Comparison of ENCODE assay signal across 18 cellular contexts in the genomic region with DNA sequence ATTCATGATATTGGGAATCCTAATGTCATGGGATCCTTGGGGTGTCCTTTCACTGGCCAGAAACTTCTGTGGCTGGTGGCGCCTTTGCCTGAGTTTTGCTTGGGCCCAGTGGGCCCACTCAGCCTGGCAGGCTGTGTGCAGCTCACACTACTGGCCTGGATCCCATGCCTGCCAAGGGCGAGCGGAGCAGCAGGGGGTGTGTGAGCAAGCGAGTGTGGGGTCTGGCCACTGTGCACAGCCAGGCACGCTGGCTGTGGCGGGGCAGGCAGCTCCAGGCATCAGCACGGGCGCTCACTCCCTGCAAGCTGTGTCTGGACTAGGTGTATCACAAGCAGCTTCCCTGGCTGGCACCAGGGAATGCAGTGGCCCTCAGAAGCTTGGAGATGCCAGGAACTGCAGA.
A peak's percentile ranks its signal among the peaks of the same experiment; 100 is the strongest.
DNase-seq lines count a peak whose midpoint lies in the region; ATAC-seq, FAIRE-seq and TF ChIP-seq lines count a peak whose summit lies in the region.
"Had no signal": no experiment of that assay in that cellular context is flagged by ENCODE, and none has a peak within 500 bp of the region (broad histone marks: within the 10 kb centered on the region; RNA-seq: fewer than 3 reads in every experiment).

No MANE protein-coding gene starts in this region.

- peaks cover 35% of the 10 kb centered on the region for H3K9me3 ChIP-seq in BLaER1
- H3K9me3 ChIP-seq: HAP-1 had no signal

- no peaks in the 10 kb centered on the region; the same call in 1 of the 2 replicates for H4K20me1 ChIP-seq in BLaER1

- 0 out of 2 replicates have a peak overlapping the region, but pooled peaks have one; percentile 18 for H3K4me3 ChIP-seq in BLaER1
- no peak overlapping the region for H3K4me3 ChIP-seq in bronchial epithelial cell (ENCODE audit: low read depth, low read length)
- H3K4me3 ChIP-seq in brain microvascular endothelial cell (ENCODE audit: low read depth, low read length), result no peak overlapping the region
- H3K4me3 ChIP-seq: HAP-1 had no signal

- peaks cover 21% of the 10 kb centered on the region for H3K36me3 Mint-ChIP-seq in stimulated activated effector memory CD8-positive, alpha-beta T cell treated with anti-CD3 and anti-CD28 coated beads, Interleukin-12 subunit alpha, Interleukin-12 subunit beta, amount 100 ng/mL, for 72 hours

- peaks cover 35% of the 10 kb centered on the region for H3K4me1 Mint-ChIP-seq in stimulated activated effector memory CD8-positive, alpha-beta T cell treated with anti-CD3 and anti-CD28 coated beads, Interleukin-12 subunit alpha, Interleukin-12 subunit beta, amount 100 ng/mL, for 72 hours

- no peak for TF ChIP-seq CTCF in bronchial epithelial cell (IDR thresholded peaks at IDR 0.05; ENCODE audit: insufficient read depth, low read length, severe bottlenecking)
- TF ChIP-seq CTCF in brain microvascular endothelial cell (IDR thresholded peaks at IDR 0.05; ENCODE audit: low read depth, low read length, missing control alignments), result no peak

- no peaks in the 10 kb centered on the region for H3K4me1 ChIP-seq in BLaER1
- H3K4me1 ChIP-seq: HAP-1 had no signal

- no peak overlapping the region for H3K9ac ChIP-seq in BLaER1

- no peak overlapping the region for H3K4me3 Mint-ChIP-seq in stimulated activated effector memory CD8-positive, alpha-beta T cell treated with anti-CD3 and anti-CD28 coated beads, Interleukin-12 subunit alpha, Interleukin-12 subunit beta, amount 100 ng/mL, for 72 hours
- H3K4me3 Mint-ChIP-seq: CD4-positive, alpha-beta memory T cell; HFFc6 had no signal

- H3K4me2 ChIP-seq in BLaER1, result no peak overlapping the region

- no peak for DNase-seq in bronchial epithelial cell (ENCODE audit: low read depth)
- DNase-seq in stimulated activated effector memory CD8-positive, alpha-beta T cell treated with anti-CD3 and anti-CD28 coated beads, Interleukin-12 subunit alpha, Interleukin-12 subunit beta, amount 100 ng/mL, for 72 hours (ENCODE audit: low spot score in 2 of 2), result no peak
- DNase-seq in NCI-H1436 treated with DMSO at 0.1 percent for 48 hours (lab: John Stamatoyannopoulos, UW), result no peak
- DNase-seq in NCI-H187 (lab: John Stamatoyannopoulos, UW), result no peak
- no peak for DNase-seq in brain microvascular endothelial cell
- DNase-seq: C1 segment of cervical spinal cord; Calu3; CD4-positive, alpha-beta memory T cell; COR-L47; DMS79 treated with DMSO at 0.1 percent for 48 hours; GF-D8; GOT3; HFFc6 had no signal

- peak; percentile 79 for FAIRE-seq in bronchial epithelial cell (lab: Jason Lieb, UNC)
- FAIRE-seq: GM12891, GM18507, H54 had no signal

- ATAC-seq in stimulated activated effector memory CD8-positive, alpha-beta T cell treated with anti-CD3 and anti-CD28 coated beads, Interleukin-12 subunit alpha, Interleukin-12 subunit beta, amount 100 ng/mL, for 72 hours, result no peak

- H3K27ac ChIP-seq in BLaER1 (no peak overlapping the region), brain microvascular endothelial cell (no peak overlapping the region)

- H3K36me3 ChIP-seq in BLaER1 (peaks cover 19% of the 10 kb centered on the region), bronchial epithelial cell (ENCODE audit: control insufficient read depth, insufficient read depth, low read length) (peaks cover 2% of the 10 kb centered on the region), brain microvascular endothelial cell (replicated peaks) (no peaks in the 10 kb centered on the region)
- H3K36me3 ChIP-seq: HAP-1 had no signal

- H3K27me3 ChIP-seq in BLaER1 (no peaks in the 10 kb centered on the region), bronchial epithelial cell (ENCODE audit: control insufficient read depth, insufficient read depth, low read length) (no peaks in the 10 kb centered on the region), brain microvascular endothelial cell (replicated peaks) (no peaks in the 10 kb centered on the region)

- in situ Hi-C loops in brain microvascular endothelial cell (cut with HindIII; ENCODE audit: low pct_ligation_motif_present, low sequenced_read_pairs), result no loop called here

- H3K27ac Mint-ChIP-seq in stimulated activated effector memory CD8-positive, alpha-beta T cell treated with anti-CD3 and anti-CD28 coated beads, Interleukin-12 subunit alpha, Interleukin-12 subunit beta, amount 100 ng/mL, for 72 hours, result peak overlapping the region; percentile 20
- H3K27ac Mint-ChIP-seq: CD4-positive, alpha-beta memory T cell; HFFc6 had no signal

- H3K9me3 Mint-ChIP-seq in stimulated activated effector memory CD8-positive, alpha-beta T cell treated with anti-CD3 and anti-CD28 coated beads, Interleukin-12 subunit alpha, Interleukin-12 subunit beta, amount 100 ng/mL, for 72 hours, result no peaks in the 10 kb centered on the region
- H3K9me3 Mint-ChIP-seq: CD4-positive, alpha-beta memory T cell; HFFc6 had no signal
